In the genomic region with DNA sequence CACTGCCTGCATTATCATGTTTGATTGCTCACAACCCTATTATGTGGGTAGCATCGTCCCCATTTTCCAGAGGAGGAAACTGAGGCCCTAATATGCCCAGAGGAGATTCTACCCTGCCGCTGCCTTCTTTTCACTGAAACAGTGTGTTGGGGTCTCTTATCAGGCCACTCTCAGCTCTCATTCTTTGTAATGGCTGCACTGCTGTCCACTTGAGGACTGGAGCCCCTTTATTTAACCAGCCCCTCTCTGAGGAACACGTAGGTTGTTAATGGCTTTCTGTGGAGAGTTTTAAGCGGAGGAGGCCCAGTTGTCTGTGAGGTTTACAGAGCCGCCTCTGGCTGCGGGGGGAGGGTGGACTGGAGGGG, we compare ENCODE assay signal across 1 cellular context.
A peak's percentile ranks its signal among the peaks of the same experiment; 100 is the strongest.
TF ChIP-seq lines count a peak whose summit lies in the region.

No MANE protein-coding gene starts in this region.

TF ChIP-seq in K562, 482 proteins besides CTCF, POLR2A, EP300 and RAD21 (continued from another document and continues in another):
- TF ChIP-seq SMARCA5 (IDR thresholded peaks at IDR 0.05) (0 out of 2 replicates have a peak, but pooled peaks have one; percentile 25), PHB2 (IDR thresholded peaks at IDR 0.05; ENCODE audit: low read depth) (no peak), NFYB (IDR thresholded peaks at IDR 0.05; ENCODE audit: extremely low read depth, insufficient read length) (no peak), RBBP5 (IDR thresholded peaks at IDR 0.05; ENCODE audit: borderline replicate concordance, insufficient read depth, low read length, poor library complexity, severe bottlenecking) (no peak), ZNF76 (CRISPR knock-in tag; IDR thresholded peaks at IDR 0.05; ENCODE audit: borderline replicate concordance) (no peak), CREM (IDR thresholded peaks at IDR 0.05; ENCODE audit: low read depth) (no peak), ZNF3 (CRISPR knock-in tag; IDR thresholded peaks at IDR 0.05) (no peak), ZNF518B (CRISPR knock-in tag; IDR thresholded peaks at IDR 0.05) (no peak), PHF8 (IDR thresholded peaks at IDR 0.05; ENCODE audit: borderline replicate concordance, low read length) (no peak), SOX6 (IDR thresholded peaks at IDR 0.05) (no peak), NR2F6 (CRISPR knock-in tag; IDR thresholded peaks at IDR 0.05) (no peak), ZNF133 (CRISPR knock-in tag; IDR thresholded peaks at IDR 0.05) (peak; percentile 28; the same call in 1 of the 2 replicates), PTRF (tag; IDR thresholded peaks at IDR 0.05) (peak; percentile 76), ZNF12 (CRISPR knock-in tag; IDR thresholded peaks at IDR 0.05) (no peak), TEAD2 (tag; IDR thresholded peaks at IDR 0.05) (no peak), PURB (CRISPR knock-in tag; IDR thresholded peaks at IDR 0.05; ENCODE audit: low read depth) (no peak), RBM39 (optimal IDR thresholded peaks at IDR 0.05; ENCODE audit: low read depth, low read length) (no peak), ILF3 (IDR thresholded peaks at IDR 0.05; ENCODE audit: borderline replicate concordance) (no peak), MEF2A (IDR thresholded peaks at IDR 0.05; ENCODE audit: control insufficient read depth, low read depth, low read length) (no peak), ZNF263 (CRISPR knock-in tag; IDR thresholded peaks at IDR 0.05; ENCODE audit: borderline replicate concordance) (no peak), MTA3 (IDR thresholded peaks at IDR 0.05; ENCODE audit: borderline replicate concordance) (no peak), GTF3C2 (IDR thresholded peaks at IDR 0.05; ENCODE audit: borderline replicate concordance, extremely low read depth, insufficient read length) (no peak), KAT7 (CRISPR knock-in tag; IDR thresholded peaks at IDR 0.05; ENCODE audit: borderline replicate concordance) (no peak), AFF4 (CRISPR knock-in tag; IDR thresholded peaks at IDR 0.05) (no peak), ZNF121 (CRISPR knock-in tag; conservative IDR thresholded peaks at IDR 0.05) (peak; percentile 46; the same call in 1 of the 2 replicates), BRF1 (IDR thresholded peaks at IDR 0.05; ENCODE audit: borderline replicate concordance, extremely low read depth, insufficient read length) (no peak), BRD9 (IDR thresholded peaks at IDR 0.05; ENCODE audit: low read depth, partially characterized antibody) (no peak), NUFIP1 (IDR thresholded peaks at IDR 0.05; ENCODE audit: partially characterized antibody) (no peak), ELF2 (CRISPR knock-in tag; IDR thresholded peaks at IDR 0.05) (no peak), PHB (CRISPR knock-in tag; IDR thresholded peaks at IDR 0.05) (no peak), TAF1 (IDR thresholded peaks at IDR 0.05; ENCODE audit: control insufficient read depth, extremely low read depth, insufficient read depth, low read length, severe bottlenecking) (no peak), PHF21A (IDR thresholded peaks at IDR 0.05; ENCODE audit: borderline replicate concordance, low read depth) (no peak), CBX1 (IDR thresholded peaks at IDR 0.05; ENCODE audit: low read depth) (no peak), XRCC3 (IDR thresholded peaks at IDR 0.05) (no peak), FOXK2 (conservative IDR thresholded peaks at IDR 0.05 in 1 of 2, IDR thresholded peaks at IDR 0.05 in 1 of 2; ENCODE audit: low read depth in 2 of 2) (no peak), THRAP3 (IDR thresholded peaks at IDR 0.05; ENCODE audit: borderline replicate concordance) (no peak), ZKSCAN1 (IDR thresholded peaks at IDR 0.05; ENCODE audit: low read depth, low read length) (peak; percentile 22; the same call in 1 of the 2 replicates), XRCC4 (IDR thresholded peaks at IDR 0.05; ENCODE audit: extremely low read depth, insufficient read depth, insufficient read length) (no peak)
- TF ChIP-seq, protein P1, sequence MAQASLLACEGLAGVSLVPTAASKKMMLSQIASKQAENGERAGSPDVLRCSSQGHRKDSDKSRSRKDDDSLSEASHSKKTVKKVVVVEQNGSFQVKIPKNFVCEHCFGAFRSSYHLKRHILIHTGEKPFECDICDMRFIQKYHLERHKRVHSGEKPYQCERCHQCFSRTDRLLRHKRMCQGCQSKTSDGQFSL (CRISPR knock-in tag; IDR thresholded peaks at IDR 0.05) = no peak
- TF ChIP-seq, protein P1 (tag; IDR thresholded peaks at IDR 0.05) = peak in 1 of 2 experiments; percentile 35; a peak in 1 of 4 replicates
- TF ChIP-seq, protein P2, sequence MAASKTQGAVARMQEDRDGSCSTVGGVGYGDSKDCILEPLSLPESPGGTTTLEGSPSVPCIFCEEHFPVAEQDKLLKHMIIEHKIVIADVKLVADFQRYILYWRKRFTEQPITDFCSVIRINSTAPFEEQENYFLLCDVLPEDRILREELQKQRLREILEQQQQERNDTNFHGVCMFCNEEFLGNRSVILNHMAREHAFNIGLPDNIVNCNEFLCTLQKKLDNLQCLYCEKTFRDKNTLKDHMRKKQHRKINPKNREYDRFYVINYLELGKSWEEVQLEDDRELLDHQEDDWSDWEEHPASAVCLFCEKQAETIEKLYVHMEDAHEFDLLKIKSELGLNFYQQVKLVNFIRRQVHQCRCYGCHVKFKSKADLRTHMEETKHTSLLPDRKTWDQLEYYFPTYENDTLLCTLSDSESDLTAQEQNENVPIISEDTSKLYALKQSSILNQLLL (CRISPR knock-in tag; IDR thresholded peaks at IDR 0.05; ENCODE audit: borderline replicate concordance) = no peak
- TF ChIP-seq, protein P3, sequence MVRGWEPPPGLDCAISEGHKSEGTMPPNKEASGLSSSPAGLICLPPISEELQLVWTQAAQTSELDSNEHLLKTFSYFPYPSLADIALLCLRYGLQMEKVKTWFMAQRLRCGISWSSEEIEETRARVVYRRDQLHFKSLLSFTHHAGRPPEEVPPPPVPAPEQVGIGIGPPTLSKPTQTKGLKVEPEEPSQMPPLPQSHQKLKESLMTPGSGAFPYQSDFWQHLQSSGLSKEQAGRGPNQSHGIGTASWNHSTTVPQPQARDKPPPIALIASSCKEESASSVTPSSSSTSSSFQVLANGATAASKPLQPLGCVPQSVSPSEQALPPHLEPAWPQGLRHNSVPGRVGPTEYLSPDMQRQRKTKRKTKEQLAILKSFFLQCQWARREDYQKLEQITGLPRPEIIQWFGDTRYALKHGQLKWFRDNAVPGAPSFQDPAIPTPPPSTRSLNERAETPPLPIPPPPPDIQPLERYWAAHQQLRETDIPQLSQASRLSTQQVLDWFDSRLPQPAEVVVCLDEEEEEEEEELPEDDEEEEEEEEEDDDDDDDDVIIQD (CRISPR knock-in tag; IDR thresholded peaks at IDR 0.05) = no peak
- TF ChIP-seq, protein P4, sequence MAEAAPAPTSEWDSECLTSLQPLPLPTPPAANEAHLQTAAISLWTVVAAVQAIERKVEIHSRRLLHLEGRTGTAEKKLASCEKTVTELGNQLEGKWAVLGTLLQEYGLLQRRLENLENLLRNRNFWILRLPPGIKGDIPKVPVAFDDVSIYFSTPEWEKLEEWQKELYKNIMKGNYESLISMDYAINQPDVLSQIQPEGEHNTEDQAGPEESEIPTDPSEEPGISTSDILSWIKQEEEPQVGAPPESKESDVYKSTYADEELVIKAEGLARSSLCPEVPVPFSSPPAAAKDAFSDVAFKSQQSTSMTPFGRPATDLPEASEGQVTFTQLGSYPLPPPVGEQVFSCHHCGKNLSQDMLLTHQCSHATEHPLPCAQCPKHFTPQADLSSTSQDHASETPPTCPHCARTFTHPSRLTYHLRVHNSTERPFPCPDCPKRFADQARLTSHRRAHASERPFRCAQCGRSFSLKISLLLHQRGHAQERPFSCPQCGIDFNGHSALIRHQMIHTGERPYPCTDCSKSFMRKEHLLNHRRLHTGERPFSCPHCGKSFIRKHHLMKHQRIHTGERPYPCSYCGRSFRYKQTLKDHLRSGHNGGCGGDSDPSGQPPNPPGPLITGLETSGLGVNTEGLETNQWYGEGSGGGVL (CRISPR knock-in tag; IDR thresholded peaks at IDR 0.05) = no peak
- TF ChIP-seq, protein P5, sequence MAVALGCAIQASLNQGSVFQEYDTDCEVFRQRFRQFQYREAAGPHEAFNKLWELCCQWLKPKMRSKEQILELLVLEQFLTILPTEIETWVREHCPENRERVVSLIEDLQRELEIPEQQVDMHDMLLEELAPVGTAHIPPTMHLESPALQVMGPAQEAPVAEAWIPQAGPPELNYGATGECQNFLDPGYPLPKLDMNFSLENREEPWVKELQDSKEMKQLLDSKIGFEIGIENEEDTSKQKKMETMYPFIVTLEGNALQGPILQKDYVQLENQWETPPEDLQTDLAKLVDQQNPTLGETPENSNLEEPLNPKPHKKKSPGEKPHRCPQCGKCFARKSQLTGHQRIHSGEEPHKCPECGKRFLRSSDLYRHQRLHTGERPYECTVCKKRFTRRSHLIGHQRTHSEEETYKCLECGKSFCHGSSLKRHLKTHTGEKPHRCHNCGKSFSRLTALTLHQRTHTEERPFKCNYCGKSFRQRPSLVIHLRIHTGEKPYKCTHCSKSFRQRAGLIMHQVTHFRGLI (CRISPR knock-in tag; IDR thresholded peaks at IDR 0.05) = 0 out of 2 replicates have a peak, but pooled peaks have one; percentile 66
- TF ChIP-seq, protein P6, sequence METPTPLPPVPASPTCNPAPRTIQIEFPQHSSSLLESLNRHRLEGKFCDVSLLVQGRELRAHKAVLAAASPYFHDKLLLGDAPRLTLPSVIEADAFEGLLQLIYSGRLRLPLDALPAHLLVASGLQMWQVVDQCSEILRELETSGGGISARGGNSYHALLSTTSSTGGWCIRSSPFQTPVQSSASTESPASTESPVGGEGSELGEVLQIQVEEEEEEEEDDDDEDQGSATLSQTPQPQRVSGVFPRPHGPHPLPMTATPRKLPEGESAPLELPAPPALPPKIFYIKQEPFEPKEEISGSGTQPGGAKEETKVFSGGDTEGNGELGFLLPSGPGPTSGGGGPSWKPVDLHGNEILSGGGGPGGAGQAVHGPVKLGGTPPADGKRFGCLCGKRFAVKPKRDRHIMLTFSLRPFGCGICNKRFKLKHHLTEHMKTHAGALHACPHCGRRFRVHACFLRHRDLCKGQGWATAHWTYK (CRISPR knock-in tag; IDR thresholded peaks at IDR 0.05) = peak; percentile 64; the same call in 1 of the 2 replicates
